In the genomic region with DNA sequence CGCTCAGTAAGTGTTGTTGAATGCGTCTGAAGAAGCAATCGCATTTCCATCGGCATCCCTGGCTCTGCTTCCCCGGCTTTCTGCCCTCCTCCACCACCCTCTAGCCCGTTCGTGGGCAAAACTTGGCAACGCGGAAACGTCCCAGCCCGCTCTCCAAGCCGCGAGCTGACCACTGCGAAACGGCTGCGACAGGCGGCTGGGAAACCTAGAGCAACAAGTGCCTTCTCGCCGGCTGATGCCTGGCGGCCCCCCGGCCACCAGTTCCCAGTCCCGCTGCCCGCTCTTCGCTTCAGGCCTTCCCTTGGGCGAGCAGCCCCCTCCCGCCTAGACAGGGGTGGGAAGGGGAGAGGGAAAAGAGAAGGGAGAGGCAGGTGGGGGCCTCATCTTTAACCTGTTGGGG, we compare ENCODE assay signal across 10 cellular contexts. TPM values are rescaled to one million over a fixed set of nuclear protein-coding genes. Genes with fewer than 3 reads are reported as not detected.
A peak's percentile ranks its signal among the peaks of the same experiment; 100 is the strongest.
DNase-seq lines count a peak whose midpoint lies in the region; ATAC-seq and TF ChIP-seq lines count a peak whose summit lies in the region.
"Had no signal": no experiment of that assay in that cellular context is flagged by ENCODE, and none has a peak within 500 bp of the region (broad histone marks: within the 10 kb centered on the region; RNA-seq: fewer than 3 reads in every experiment).

No MANE protein-coding gene starts in this region.

- H3K27ac ChIP-seq in right cardiac atrium (ENCODE audit: low read length) (no peak overlapping the region), muscle layer of duodenum (ENCODE audit: low read length) (no peak overlapping the region), upper lobe of right lung (no peak overlapping the region)

- TF ChIP-seq CTCF in upper lobe of right lung (IDR thresholded peaks at IDR 0.05), result no peak

- no peak for DNase-seq in right cardiac atrium
- no peak for DNase-seq in Right ventricle myocardium inferior (ENCODE audit: missing footprints)
- peak; percentile 24 for DNase-seq in astrocyte of the hippocampus (ENCODE audit: low read depth, low spot score)
- DNase-seq in upper lobe of right lung, result no peak
- no peak for DNase-seq in NCI-H1092 (lab: John Stamatoyannopoulos, UW)

- H3K27me3 ChIP-seq in right cardiac atrium (ENCODE audit: control insufficient read depth, insufficient read depth), result no peaks in the 10 kb centered on the region
- no peaks in the 10 kb centered on the region for H3K27me3 ChIP-seq in muscle layer of duodenum (ENCODE audit: low read depth, low read length)
- H3K27me3 ChIP-seq in upper lobe of right lung, result peaks cover 7% of the 10 kb centered on the region

- H3K4me3 ChIP-seq in right cardiac atrium (ENCODE audit: low read length) (peak overlapping the region; percentile 80), muscle layer of duodenum (ENCODE audit: low read depth in 1 of 2, low read length in 2 of 2) (peak overlapping the region; percentile 16 to 67), upper lobe of right lung (peak overlapping the region; percentile 46)
- H3K4me3 ChIP-seq: lung had no signal

- ATAC-seq in right cardiac atrium, result no peak
- no peak for ATAC-seq in Right ventricle myocardium inferior
- ATAC-seq in upper lobe of right lung, result no peak
- no peak for ATAC-seq in HG03175 (IDR thresholded peaks at IDR 0.05; ENCODE audit: unreplicated experiment)
- ATAC-seq in HG03439 (IDR thresholded peaks at IDR 0.05; ENCODE audit: unreplicated experiment), result no peak

- intact Hi-C loops in right cardiac atrium (cut with DNase I) (loop anchor here in 1 of 4 donors (10.0 kb wide), 1 partner anchor 240 kb away; no protein-coding TSS in a partner anchor), Right ventricle myocardium inferior (cut with DNase I) (loop anchor here (5.0 kb wide), 1 partner anchor 232 kb away; no protein-coding TSS in a partner anchor), upper lobe of right lung (cut with DNase I) (no loop called here)

- peaks cover 2% of the 10 kb centered on the region for H3K4me1 ChIP-seq in right cardiac atrium (ENCODE audit: control insufficient read depth, insufficient read depth, low read length)
- H3K4me1 ChIP-seq in muscle layer of duodenum (ENCODE audit: control insufficient read depth in 1 of 2, insufficient read depth in 2 of 2, low read length in 2 of 2), result peaks cover 7 to 8% of the 10 kb centered on the region in 2 donors
- peaks cover 7% of the 10 kb centered on the region for H3K4me1 ChIP-seq in upper lobe of right lung

- H3K9me3 ChIP-seq in right cardiac atrium (ENCODE audit: control insufficient read depth, low read length) (no peaks in the 10 kb centered on the region), muscle layer of duodenum (ENCODE audit: control insufficient read depth in 1 of 2, low read length in 2 of 2) (no peaks in the 10 kb centered on the region), upper lobe of right lung (no peaks in the 10 kb centered on the region)

- H3K36me3 ChIP-seq in muscle layer of duodenum (ENCODE audit: control insufficient read depth in 1 of 2, insufficient read depth in 2 of 2, low read length in 2 of 2), result no peaks in the 10 kb centered on the region
- no peaks in the 10 kb centered on the region for H3K36me3 ChIP-seq in upper lobe of right lung

- WGBS in right cardiac atrium, result under 1% methylated on average over 26 of the region's 26 CpGs

RNA-seq across cellular contexts. Expression of a gene that starts 0.8 kb away (rescaled TPM):
- total RNA-seq in right cardiac atrium (under 1 TPM in 1 of 4 donors, not detected in 3; 0.74 TPM), Right ventricle myocardium inferior (not detected), upper lobe of right lung (0.43 TPM)
- 0.36 TPM for polyA plus RNA-seq in right cardiac atrium
- total RNA-seq: T-helper 1 cell treated with Interleukin-12 subunit alpha and Interleukin-12 subunit beta and Interleukin-4 antibody, amounts not matched to agents 30 ng/mL and 1 ng/mL, for 36 hours had no signal

RNA-seq across cellular contexts. Expression of a gene that starts 27.8 kb away (rescaled TPM):
- total RNA-seq in right cardiac atrium (100 to 1,000 TPM; 433 to 519 (median 494) TPM), Right ventricle myocardium inferior (417 TPM), upper lobe of right lung (640 TPM)
- polyA plus RNA-seq in right cardiac atrium, result 480 TPM
